In the genomic region with DNA sequence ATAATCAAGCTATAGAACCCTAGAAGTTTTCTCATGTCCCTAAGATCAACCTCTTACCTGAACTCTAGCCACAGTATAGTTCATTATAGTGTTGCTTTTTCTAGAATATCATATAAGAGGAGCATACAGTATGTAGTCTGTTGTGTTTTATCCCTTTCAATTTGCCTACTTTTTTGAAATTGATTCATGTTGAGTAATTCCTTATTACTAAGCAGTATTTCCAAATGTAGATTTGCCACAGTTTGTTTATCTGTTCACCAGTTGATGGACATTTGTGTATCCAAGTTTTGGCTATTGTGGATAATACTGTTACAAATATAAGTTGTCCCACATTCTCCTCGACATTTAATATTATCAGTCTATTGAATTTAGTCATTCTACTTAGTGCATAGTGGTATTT, we compare ENCODE assay signal across 20 cellular contexts.
DNase-seq lines count a peak whose midpoint lies in the region; ATAC-seq and TF ChIP-seq lines count a peak whose summit lies in the region.
"Had no signal": no experiment of that assay in that cellular context is flagged by ENCODE, and none has a peak within 500 bp of the region (broad histone marks: within the 10 kb centered on the region; RNA-seq: fewer than 3 reads in every experiment).

No MANE protein-coding gene starts in this region.

- H3K27me3 ChIP-seq in PC-3 (ENCODE audit: low read length), result no peaks in the 10 kb centered on the region

- H4K20me1 ChIP-seq in PC-3 (ENCODE audit: low read length), result no peaks in the 10 kb centered on the region

- H3K9me2 ChIP-seq in PC-3 (replicated peaks; ENCODE audit: low read length), result no peaks in the 10 kb centered on the region

- H3K79me2 ChIP-seq in PC-3 (ENCODE audit: low read length), result peaks cover 72% of the 10 kb centered on the region

- peaks cover 19% of the 10 kb centered on the region for H3K36me3 ChIP-seq in PC-3 (ENCODE audit: low read depth, low read length)
- H3K36me3 ChIP-seq: HAP-1 had no signal

- peaks cover 69% of the 10 kb centered on the region for H3K4me1 ChIP-seq in PC-3 (ENCODE audit: insufficient read depth, low read length)
- H3K4me1 ChIP-seq: HAP-1 had no signal

- no peak overlapping the region for H3K9ac ChIP-seq in PC-3 (ENCODE audit: low read length)

- H3K27ac Mint-ChIP-seq in activated CD8-positive, alpha-beta T cell treated with anti-CD3 and anti-CD28 coated beads for 36 hours, result peak overlapping the region; percentile 26
- H3K27ac Mint-ChIP-seq in activated CD8-positive, alpha-beta T cell treated with anti-CD3 and anti-CD28 coated beads, Interleukin-2, amount 10 ng/mL, durations not matched to agents 7 days and 5 days, result no peak overlapping the region
- H3K27ac Mint-ChIP-seq in type B pancreatic cell, result peak overlapping the region; percentile 39
- H3K27ac Mint-ChIP-seq: CD14-positive monocyte had no signal

- H3K4me1 Mint-ChIP-seq in activated CD8-positive, alpha-beta T cell treated with anti-CD3 and anti-CD28 coated beads for 36 hours (ENCODE audit: low read depth), result peaks cover 30% of the 10 kb centered on the region
- H3K4me1 Mint-ChIP-seq in activated CD8-positive, alpha-beta T cell treated with anti-CD3 and anti-CD28 coated beads, Interleukin-2, amount 10 ng/mL, durations not matched to agents 7 days and 5 days (ENCODE audit: low read depth), result no peaks in the 10 kb centered on the region
- peaks cover 17% of the 10 kb centered on the region for H3K4me1 Mint-ChIP-seq in type B pancreatic cell (ENCODE audit: unreplicated experiment)
- H3K4me1 Mint-ChIP-seq: CD14-positive monocyte had no signal

- peak overlapping the region; percentile 95 for H3K27ac ChIP-seq in PC-3 (ENCODE audit: low read length)
- H3K27ac ChIP-seq: 22Rv1 had no signal

- H3K4me3 ChIP-seq in PC-3 (ENCODE audit: low read length), result no peak overlapping the region
- H3K4me3 ChIP-seq: HAP-1 had no signal

- no peaks in the 10 kb centered on the region for H3K27me3 Mint-ChIP-seq in activated CD8-positive, alpha-beta T cell treated with anti-CD3 and anti-CD28 coated beads for 36 hours
- no peaks in the 10 kb centered on the region for H3K27me3 Mint-ChIP-seq in activated CD8-positive, alpha-beta T cell treated with anti-CD3 and anti-CD28 coated beads, Interleukin-2, amount 10 ng/mL, durations not matched to agents 7 days and 5 days (ENCODE audit: low read depth)
- no peaks in the 10 kb centered on the region for H3K27me3 Mint-ChIP-seq in type B pancreatic cell

- peaks cover 22% of the 10 kb centered on the region for H3K36me3 Mint-ChIP-seq in activated CD8-positive, alpha-beta T cell treated with anti-CD3 and anti-CD28 coated beads for 36 hours (ENCODE audit: low read depth)
- peaks cover 5% of the 10 kb centered on the region for H3K36me3 Mint-ChIP-seq in activated CD8-positive, alpha-beta T cell treated with anti-CD3 and anti-CD28 coated beads, Interleukin-2, amount 10 ng/mL, durations not matched to agents 7 days and 5 days (ENCODE audit: low read depth)
- H3K36me3 Mint-ChIP-seq in type B pancreatic cell, result peaks cover 22% of the 10 kb centered on the region
- H3K36me3 Mint-ChIP-seq: CD14-positive monocyte had no signal

- H3K9me3 ChIP-seq in PC-3 (ENCODE audit: low read length), result no peaks in the 10 kb centered on the region
- H3K9me3 ChIP-seq: HAP-1 had no signal

- H3K4me3 Mint-ChIP-seq in activated CD8-positive, alpha-beta T cell treated with anti-CD3 and anti-CD28 coated beads for 36 hours, result no peak overlapping the region
- H3K4me3 Mint-ChIP-seq in activated CD8-positive, alpha-beta T cell treated with anti-CD3 and anti-CD28 coated beads, Interleukin-2, amount 10 ng/mL, durations not matched to agents 7 days and 5 days, result no peak overlapping the region
- H3K4me3 Mint-ChIP-seq in type B pancreatic cell, result no peak overlapping the region
- H3K4me3 Mint-ChIP-seq: CD14-positive monocyte had no signal

- H3K9me3 Mint-ChIP-seq in activated CD8-positive, alpha-beta T cell treated with anti-CD3 and anti-CD28 coated beads for 36 hours, result peaks cover 13% of the 10 kb centered on the region
- H3K9me3 Mint-ChIP-seq in activated CD8-positive, alpha-beta T cell treated with anti-CD3 and anti-CD28 coated beads, Interleukin-2, amount 10 ng/mL, durations not matched to agents 7 days and 5 days (ENCODE audit: insufficient read depth), result no peaks in the 10 kb centered on the region
- H3K9me3 Mint-ChIP-seq in type B pancreatic cell, result peaks cover 11% of the 10 kb centered on the region

- H3K4me2 ChIP-seq in PC-3 (ENCODE audit: low read length), result no peak overlapping the region

- CTCF ChIA-PET in activated CD8-positive, alpha-beta T cell treated with anti-CD3 and anti-CD28 coated beads for 36 hours (lab: Charles Lee), result interaction anchor here (2.3 kb wide), 1 partner anchor 78 kb away, joined by 9 read pairs; no protein-coding TSS in a partner anchor
- CTCF ChIA-PET in activated CD8-positive, alpha-beta T cell treated with anti-CD3 and anti-CD28 coated beads, Interleukin-2, amount 10 ng/mL, durations not matched to agents 7 days and 5 days (lab: Charles Lee), result interaction anchor here (1.0 kb wide), 1 partner anchor 12 kb away, joined by 3 read pairs; no protein-coding TSS in a partner anchor
- CTCF ChIA-PET in PC-3 (lab: Charles Lee), result no interaction called here

- DNase-seq in activated CD8-positive, alpha-beta T cell treated with anti-CD3 and anti-CD28 coated beads for 36 hours, result no peak
- no peak for DNase-seq in activated CD8-positive, alpha-beta T cell treated with anti-CD3 and anti-CD28 coated beads, Interleukin-2, amount 10 ng/mL, durations not matched to agents 7 days and 5 days
- no peak for DNase-seq in PC-3
- peak; percentile 42 for DNase-seq in fibroblast of peridontal ligament (ENCODE audit: extremely low read depth)
- DNase-seq in type B pancreatic cell (ENCODE audit: extremely low spot score, unreplicated experiment), result no peak
- no peak for DNase-seq in mucosa of gallbladder (ENCODE audit: low spot score)
- DNase-seq in left lobe of liver (ENCODE audit: low spot score), result no peak
- no peak for DNase-seq in NCI-H1694 treated with DMSO at 0.1 percent for 48 hours (lab: John Stamatoyannopoulos, UW)
- DNase-seq: DMS 273 treated with DMSO at 0.1 percent for 48 hours, DND-41, KBM-7, NCI-H1105, NCI-H187, NCI-H2107, NCI-H510A treated with DMSO at 0.1 percent for 48 hours, NCI-H774, Right ventricle myocardium superior had no signal

- no peak for TF ChIP-seq CTCF in activated CD8-positive, alpha-beta T cell treated with anti-CD3 and anti-CD28 coated beads for 36 hours (IDR thresholded peaks at IDR 0.05)
- no peak for TF ChIP-seq CTCF in PC-3 (conservative IDR thresholded peaks at IDR 0.05; ENCODE audit: low read depth, low read length)
- TF ChIP-seq CTCF in type B pancreatic cell (conservative IDR thresholded peaks at IDR 0.05), result no peak

- no TSS peak for BruUV-seq in PC-3 (replicated peaks; lab: Mats Ljungman, UMichigan)

- ATAC-seq in activated CD8-positive, alpha-beta T cell treated with anti-CD3 and anti-CD28 coated beads for 36 hours, result no peak
- ATAC-seq in activated CD8-positive, alpha-beta T cell treated with anti-CD3 and anti-CD28 coated beads, Interleukin-2, amount 10 ng/mL, durations not matched to agents 7 days and 5 days, result no peak
- ATAC-seq in PC-3 (no peak), left lobe of liver (no peak)

- H3F3A ChIP-seq in PC-3 (ENCODE audit: low read length, unreplicated experiment), result no peaks in the 10 kb centered on the region

- intact Hi-C loops in activated CD8-positive, alpha-beta T cell treated with anti-CD3 and anti-CD28 coated beads for 36 hours (cut with micrococcal nuclease), result loop anchor here (5.0 kb wide), 1 partner anchor 242 kb away; no protein-coding TSS in a partner anchor
- intact Hi-C loops in PC-3 (cut with micrococcal nuclease), result no loop called here

- POLR2A ChIA-PET in activated CD8-positive, alpha-beta T cell treated with anti-CD3 and anti-CD28 coated beads for 36 hours (lab: Charles Lee), result interaction anchor here (0.9 kb wide), 1 partner anchor 12 kb away, joined by 4 read pairs; no protein-coding TSS in a partner anchor
- POLR2A ChIA-PET in activated CD8-positive, alpha-beta T cell treated with anti-CD3 and anti-CD28 coated beads, Interleukin-2, amount 10 ng/mL, durations not matched to agents 7 days and 5 days (lab: Charles Lee), result no interaction called here
- POLR2A ChIA-PET in PC-3 (lab: Charles Lee; ENCODE audit: unreplicated experiment), result no interaction called here

- H2AFZ ChIP-seq in PC-3 (ENCODE audit: low read length), result no peak overlapping the region
